In the genomic region with DNA sequence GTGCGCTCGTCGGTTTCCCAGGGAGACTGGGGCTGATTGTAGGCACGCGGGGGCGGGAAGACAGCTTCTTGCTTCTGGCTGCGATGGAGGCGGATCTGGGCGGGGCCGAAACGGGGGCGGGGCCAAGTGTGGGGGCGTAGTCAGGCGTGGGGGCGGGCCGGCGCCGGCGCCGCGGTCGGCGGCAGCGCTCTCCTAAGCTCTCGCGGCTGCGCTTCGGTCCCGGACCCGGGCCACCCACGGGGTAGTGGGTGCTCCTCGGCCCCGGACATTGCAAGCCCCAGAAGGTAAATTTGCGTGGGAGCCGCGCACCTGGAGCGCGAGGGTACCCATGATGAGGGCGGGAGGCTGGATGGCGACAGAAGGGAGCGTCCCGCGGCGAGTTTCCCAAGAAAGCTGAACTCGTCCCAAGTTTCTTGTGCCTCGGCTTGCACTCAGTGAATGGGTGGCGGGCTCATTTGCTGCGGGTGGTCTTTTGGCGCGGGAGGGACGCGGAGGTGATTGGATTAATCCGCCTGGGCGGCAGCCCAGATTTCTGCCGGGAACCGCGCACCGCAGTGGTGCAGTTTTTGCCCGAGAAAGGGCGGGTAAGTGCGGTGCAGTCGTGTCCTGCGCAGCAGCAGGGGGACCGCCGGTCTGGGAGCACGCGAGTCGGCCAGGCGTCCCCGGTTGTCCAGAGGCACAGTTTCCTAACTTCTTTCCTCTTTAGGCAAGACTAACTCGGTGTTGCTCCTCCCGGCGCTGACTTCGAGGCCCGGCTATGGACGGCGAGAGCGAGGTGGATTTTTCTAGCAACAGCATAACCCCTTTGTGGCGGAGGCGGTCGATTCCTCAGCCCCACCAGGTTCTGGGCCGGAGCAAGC, we compare ENCODE assay signal across 8 cellular contexts. TPM values are rescaled to one million over a fixed set of nuclear protein-coding genes. Genes with fewer than 3 reads are reported as not detected.
DNase-seq lines count a peak whose midpoint lies in the region; ATAC-seq, FAIRE-seq and TF ChIP-seq lines count a peak whose summit lies in the region.

A gene with protein sequence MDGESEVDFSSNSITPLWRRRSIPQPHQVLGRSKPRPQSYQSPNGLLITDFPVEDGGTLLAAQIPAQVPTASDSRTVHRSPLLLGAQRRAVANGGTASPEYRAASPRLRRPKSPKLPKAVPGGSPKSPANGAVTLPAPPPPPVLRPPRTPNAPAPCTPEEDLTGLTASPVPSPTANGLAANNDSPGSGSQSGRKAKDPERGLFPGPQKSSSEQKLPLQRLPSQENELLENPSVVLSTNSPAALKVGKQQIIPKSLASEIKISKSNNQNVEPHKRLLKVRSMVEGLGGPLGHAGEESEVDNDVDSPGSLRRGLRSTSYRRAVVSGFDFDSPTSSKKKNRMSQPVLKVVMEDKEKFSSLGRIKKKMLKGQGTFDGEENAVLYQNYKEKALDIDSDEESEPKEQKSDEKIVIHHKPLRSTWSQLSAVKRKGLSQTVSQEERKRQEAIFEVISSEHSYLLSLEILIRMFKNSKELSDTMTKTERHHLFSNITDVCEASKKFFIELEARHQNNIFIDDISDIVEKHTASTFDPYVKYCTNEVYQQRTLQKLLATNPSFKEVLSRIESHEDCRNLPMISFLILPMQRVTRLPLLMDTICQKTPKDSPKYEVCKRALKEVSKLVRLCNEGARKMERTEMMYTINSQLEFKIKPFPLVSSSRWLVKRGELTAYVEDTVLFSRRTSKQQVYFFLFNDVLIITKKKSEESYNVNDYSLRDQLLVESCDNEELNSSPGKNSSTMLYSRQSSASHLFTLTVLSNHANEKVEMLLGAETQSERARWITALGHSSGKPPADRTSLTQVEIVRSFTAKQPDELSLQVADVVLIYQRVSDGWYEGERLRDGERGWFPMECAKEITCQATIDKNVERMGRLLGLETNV (plus strand): TSS at position 155 of the 860 bp plus-strand sequence. CDS start 603 bp downstream, at position 758.

- peaks cover 51% of the 10 kb centered on the region for H3K4me1 ChIP-seq in HepG2 (ENCODE audit: insufficient read depth, low read length)

- H2AFZ ChIP-seq in HepG2 (ENCODE audit: low read length), result peak within 1 kb of the TSS; percentile 12

- H3K4me3 ChIP-seq in coronary artery (peak within 1 kb of the TSS; percentile 78), HepG2 (replicated peaks in 1 of 3; ENCODE audit: insufficient read depth in 1 of 3, low read depth in 2 of 3, low read length in 3 of 3) (peak within 1 kb of the TSS; percentile 62 to 79 (median 66))

- H3K4me3 Mint-ChIP-seq in activated CD4-positive, alpha-beta T cell treated with anti-CD3 and anti-CD28 coated beads, Interleukin-2, amount 10 ng/mL, durations not matched to agents 24 days and 14 days, result peak within 1 kb of the TSS; percentile 81

- in situ Hi-C loops in HepG2 (cut with HindIII; ENCODE audit: extremely low pct_ligation_motif_present, low pct_unique_long_range_greater_than_20kb), result loop anchor here (10.0 kb wide), 1 partner anchor 133 kb away; no protein-coding TSS in a partner anchor

- no peaks in the 10 kb centered on the region for H3K36me3 Mint-ChIP-seq in activated CD4-positive, alpha-beta T cell treated with anti-CD3 and anti-CD28 coated beads, Interleukin-2, amount 10 ng/mL, durations not matched to agents 24 days and 14 days (ENCODE audit: low read depth)

- no peaks in the 10 kb centered on the region for H4K20me1 ChIP-seq in HepG2 (ENCODE audit: insufficient read depth, low read length)

- peaks cover 73% of the 10 kb centered on the region for H3K27me3 Mint-ChIP-seq in activated CD4-positive, alpha-beta T cell treated with anti-CD3 and anti-CD28 coated beads, Interleukin-2, amount 10 ng/mL, durations not matched to agents 24 days and 14 days

- peaks cover 15% of the 10 kb centered on the region for H3K4me1 Mint-ChIP-seq in activated CD4-positive, alpha-beta T cell treated with anti-CD3 and anti-CD28 coated beads, Interleukin-2, amount 10 ng/mL, durations not matched to agents 24 days and 14 days

- POLR2A ChIA-PET in HepG2 (lab: Yijun Ruan, JAX), result interaction anchor here (0.7 to 1.3 kb wide), 5 partner anchors 18 to 960 kb away, joined by 3 to 5 read pairs (median 4); no protein-coding TSS in a partner anchor

- no peak for TF ChIP-seq RAD21 in HepG2 (CRISPR knock-in tag; IDR thresholded peaks at IDR 0.05)

- ATAC-seq in HG02884 (IDR thresholded peaks at IDR 0.05; ENCODE audit: unreplicated experiment) (peak; percentile 71), HepG2 (peak; percentile 78)

- WGBS in HepG2 (ENCODE audit: low lambda C conversion rate), result 0% methylated on average over 9 of the region's 82 CpGs

- intact Hi-C loops in activated CD4-positive, alpha-beta T cell treated with anti-CD3 and anti-CD28 coated beads, Interleukin-2, amount 10 ng/mL, durations not matched to agents 24 days and 14 days (cut with micrococcal nuclease), result loop anchor here (5.0 kb wide), 1 partner anchor 116 kb away; no protein-coding TSS in a partner anchor
- intact Hi-C loops in HepG2 (cut with micrococcal nuclease; ENCODE audit: unreplicated experiment), result loop anchor here (10.0 kb wide), 2 partner anchors 103 to 133 kb away; no protein-coding TSS in a partner anchor

- peaks cover 0 to 32% of the 10 kb centered on the region in 2 experiments; a peak in 3 of 5 replicates for H3K27me3 ChIP-seq in HepG2 (ENCODE audit: control insufficient read depth in 1 of 2, insufficient read depth in 2 of 2, low read length in 2 of 2)

- BruUV-seq in HepG2 (replicated peaks; lab: Mats Ljungman, UMichigan), result no TSS peak

- TF ChIP-seq EP300 in HepG2 (IDR thresholded peaks at IDR 0.05; ENCODE audit: low read depth in 2 of 2, low read length in 2 of 2) (no peak), HepG2 (CRISPR knock-in tag; IDR thresholded peaks at IDR 0.05; ENCODE audit: borderline replicate concordance) (no peak)

- FAIRE-seq in GM12892 (lab: Jason Lieb, UNC) (no peak), HepG2 (lab: Jason Lieb, UNC) (no peak)

- peak within 1 kb of the TSS; percentile 92 for H3K4me2 ChIP-seq in HepG2 (ENCODE audit: low read depth, low read length)

- H3K27ac ChIP-seq in coronary artery (peak within 1 kb of the TSS; percentile 58 to 81), HepG2 (ENCODE audit: extremely low read length, insufficient read depth, low read length) (no peak within 1 kb of the TSS)

- no peaks in the 10 kb centered on the region for H3K79me2 ChIP-seq in HepG2 (ENCODE audit: insufficient read depth, low read length)

- CTCF ChIA-PET in HepG2 (lab: Yijun Ruan, JAX; ENCODE audit: low intra/inter-chr PET ratio, low total read pairs), result no interaction called here

- TF ChIP-seq CTCF in coronary artery (IDR thresholded peaks at IDR 0.05), result no peak
- 0 out of 2 replicates have a peak, but pooled peaks have one; percentile 4 for TF ChIP-seq CTCF in HepG2 (CRISPR knock-in tag; IDR thresholded peaks at IDR 0.05)

- no peak within 1 kb of the TSS for H3K27ac Mint-ChIP-seq in activated CD4-positive, alpha-beta T cell treated with anti-CD3 and anti-CD28 coated beads, Interleukin-2, amount 10 ng/mL, durations not matched to agents 24 days and 14 days

- TF ChIP-seq POLR2A in GM12892 (IDR thresholded peaks at IDR 0.05; ENCODE audit: low read depth, low read length), result no peak
- peak in 1 of 2 experiments; percentile 41; a peak in 2 of 4 replicates for TF ChIP-seq POLR2A in HepG2 (IDR thresholded peaks at IDR 0.05; ENCODE audit: insufficient read depth in 1 of 2, low read depth in 2 of 2, low read length in 2 of 2)

- no peaks in the 10 kb centered on the region for H3K36me3 ChIP-seq in HepG2 (replicated peaks in 1 of 2; ENCODE audit: control insufficient read depth in 1 of 2, insufficient read depth in 2 of 2, low read length in 2 of 2)

- DNase-seq in GM12892 (ENCODE audit: insufficient read length) (peak; percentile 54), NCI-H2196 (lab: John Stamatoyannopoulos, UW; ENCODE audit: unreplicated experiment) (peak; percentile 87), coronary artery (ENCODE audit: low spot score) (peak; percentile 93), HepG2 (ENCODE audit: low spot score) (peak; percentile 44), GF-D8 (lab: John Stamatoyannopoulos, UW) (no peak)
- DNase-seq in activated CD4-positive, alpha-beta T cell treated with anti-CD3 and anti-CD28 coated beads, Interleukin-2, amount 10 ng/mL, durations not matched to agents 24 days and 14 days, result peak; percentile 91
- peak; percentile 78 for DNase-seq in stimulated activated CD4-positive, alpha-beta T cell treated with anti-CD3 and anti-CD28 coated beads, Interleukin-2, amount 100 ng/mL, for 4 hours (ENCODE audit: low read depth)

- no peaks in the 10 kb centered on the region for H3K9me3 ChIP-seq in HepG2 (ENCODE audit: low read length)

- peak within 1 kb of the TSS; percentile 62 for H3K9ac ChIP-seq in HepG2 (ENCODE audit: insufficient read depth, low read depth, low read length)

- no peaks in the 10 kb centered on the region for H3K9me3 Mint-ChIP-seq in activated CD4-positive, alpha-beta T cell treated with anti-CD3 and anti-CD28 coated beads, Interleukin-2, amount 10 ng/mL, durations not matched to agents 24 days and 14 days

RNA-seq across cellular contexts. Expression of the gene that starts here (rescaled TPM):
- polyA plus RNA-seq in GM12892 (2012; ENCODE audit: missing spikeins), result 0.08 TPM
- 0.09 and 0.12 TPM in 2 replicates for total RNA-seq in activated CD4-positive, alpha-beta T cell treated with anti-CD3 and anti-CD28 coated beads, Interleukin-2, amount 10 ng/mL, durations not matched to agents 24 days and 14 days
- 6.1 and 6.3 TPM in 2 replicates for total RNA-seq in HepG2 (2016; rRNA removed; fragmentation: Illumina TruSeq; extraction: Trizol)
- 0.51 and 0.79 TPM in 2 replicates for total RNA-seq in HepG2 (2016; cell fraction: cytosol; rRNA removed; fragmentation: Illumina TruSeq; extraction: Trizol; ENCODE audit: low read depth)
- 5.5 and 6.0 TPM in 2 replicates for total RNA-seq in HepG2 (2016; cell fraction: insoluble cytoplasmic fraction; rRNA removed; fragmentation: Illumina TruSeq; extraction: Trizol)
- total RNA-seq in HepG2 (2016; cell fraction: membrane; rRNA removed; fragmentation: Illumina TruSeq; extraction: Trizol), result 2.8 and 2.9 TPM in 2 replicates
- total RNA-seq in HepG2 (2016; cell fraction: nucleus; rRNA removed; fragmentation: Illumina TruSeq; extraction: Trizol), result 8.2 and 10.7 TPM in 2 replicates
- 0.65 and 0.74 TPM in 2 replicates for polyA plus RNA-seq in HepG2 (2011; rRNA removed)
- polyA plus RNA-seq in HepG2 (2011; cell fraction: cytosol; rRNA removed), result 0.34 and 0.35 TPM in 2 replicates
- polyA plus RNA-seq in HepG2 (2011; cell fraction: nucleus; rRNA removed), result 1.5 and 1.7 TPM in 2 replicates
- polyA plus RNA-seq in HepG2 (2012), result 1.1 and 1.9 TPM in 2 replicates
- 0.27 and 0.35 TPM in 2 replicates for polyA plus RNA-seq in HepG2 (2016; cell fraction: cytosol; fragmentation: Illumina TruSeq; extraction: Trizol; ENCODE audit: low read depth)
- polyA plus RNA-seq in HepG2 (2016; cell fraction: insoluble cytoplasmic fraction; fragmentation: Illumina TruSeq; extraction: Trizol; ENCODE audit: low read depth), result 5.6 and 6.2 TPM in 2 replicates
- 1.2 and 1.5 TPM in 2 replicates for polyA plus RNA-seq in HepG2 (2016; cell fraction: membrane; fragmentation: Illumina TruSeq; extraction: Trizol; ENCODE audit: low read depth)
- 9.8 and 9.9 TPM in 2 replicates for polyA plus RNA-seq in HepG2 (2016; cell fraction: nucleus; fragmentation: Illumina TruSeq; extraction: Trizol; ENCODE audit: insufficient read depth, low read depth)
- polyA minus RNA-seq in HepG2 (2011; rRNA and poly(A)+ RNA removed; ENCODE audit: low replicate concordance), result 0.14 and 1.3 TPM in 2 replicates
- polyA minus RNA-seq in HepG2 (2011; cell fraction: cytosol; rRNA and poly(A)+ RNA removed), result 0.88 and 0.89 TPM in 2 replicates
- polyA minus RNA-seq in HepG2 (2011; cell fraction: nucleus; rRNA and poly(A)+ RNA removed), result 4.7 and 6.1 TPM in 2 replicates

Comparison
In these comparisons a context has a peak if more than half of its experiments do, and no peak if none do; other contexts are left out.
1. Peak in DNase-seq in activated CD4-positive, alpha-beta T cell treated with anti-CD3 and anti-CD28 coated beads, Interleukin-2, amount 10 ng/mL, durations not matched to agents 24 days and 14 days; RNA of the gene not detected or under 1 TPM.